Comparison of ENCODE assay signal across 8 cellular contexts in the genomic region with DNA sequence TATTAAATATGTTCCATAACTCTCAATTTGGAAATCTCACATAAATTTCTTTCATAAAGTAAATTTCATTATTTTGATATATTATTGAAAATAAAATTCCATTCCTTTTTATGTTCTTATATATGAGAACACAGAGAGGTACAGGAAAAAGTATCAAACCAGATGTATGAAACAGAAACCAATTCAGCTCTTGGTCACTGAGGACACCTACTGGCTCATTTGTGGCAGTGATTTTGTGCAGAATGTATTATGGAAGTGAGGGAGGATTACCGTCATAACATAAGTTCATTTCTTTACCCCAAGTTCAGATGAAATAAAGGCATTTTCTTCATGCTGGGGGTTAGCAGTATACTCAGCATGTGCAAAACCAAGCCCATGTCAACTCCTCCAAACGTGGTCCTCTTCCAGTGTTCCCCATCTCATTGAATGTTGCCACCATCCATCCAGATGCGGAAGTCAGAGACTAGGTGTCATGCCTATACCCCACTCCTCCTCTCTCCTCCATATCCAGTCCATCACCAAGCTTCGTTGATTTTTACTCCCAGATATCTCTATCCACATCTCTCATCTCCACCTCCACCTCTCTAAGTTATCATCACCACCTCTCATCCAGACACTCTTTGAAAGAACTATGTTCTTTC. TPM values are rescaled to one million over a fixed set of nuclear protein-coding genes. Genes with fewer than 3 reads are reported as not detected.
DNase-seq lines count a peak whose midpoint lies in the region; ATAC-seq, FAIRE-seq and TF ChIP-seq lines count a peak whose summit lies in the region.

No MANE protein-coding gene starts in this region.

- H3K4me1 ChIP-seq in PC-9 (replicated peaks; ENCODE audit: insufficient read depth) (peaks cover 10% of the 10 kb centered on the region), colonic mucosa (no peaks in the 10 kb centered on the region), right lobe of liver (no peaks in the 10 kb centered on the region), vagina (no peaks in the 10 kb centered on the region)

- 28% methylated on average over 4 of the region's 4 CpGs for WGBS in right lobe of liver (ENCODE audit: insufficient coverage, low coverage, low lambda C conversion rate, missing lambda C conversion rate)

- POLR2A ChIA-PET in PC-9 (lab: Charles Lee; ENCODE audit: unreplicated experiment): no interaction called here

- H2AFZ ChIP-seq in PC-9: no peak overlapping the region

- H3K4me3 ChIP-seq in PC-9: no peak overlapping the region
- H3K4me3 ChIP-seq in colonic mucosa: no peak overlapping the region
- H3K4me3 ChIP-seq in right lobe of liver: no peak overlapping the region
- H3K4me3 ChIP-seq in vagina: no peak overlapping the region

- CTCF ChIA-PET in PC-9 (lab: Charles Lee): interaction anchor here (0.5 to 1.3 kb wide), 4 partner anchors 14 to 59 kb away, joined by 3 to 7 read pairs (median 4); no protein-coding TSS in a partner anchor

- peaks cover 8% of the 10 kb centered on the region; the same call in 1 of the 2 replicates for H3F3A ChIP-seq in PC-9 (ENCODE audit: insufficient read depth, low read depth)

- peak; percentile 75 for FAIRE-seq in GM18507 (lab: Jason Lieb, UNC)

- H4K20me1 ChIP-seq in PC-9 (ENCODE audit: insufficient read depth): no peaks in the 10 kb centered on the region

- BruUV-seq in PC-9 (replicated peaks; lab: Mats Ljungman, UMichigan): no TSS peak

- ATAC-seq in right lobe of liver: peak; percentile 80 to 94 (median 82)

- H3K9ac ChIP-seq in colonic mucosa (ENCODE audit: low read depth in 2 of 2, low read length in 2 of 2): no peak overlapping the region

- H3K27ac ChIP-seq in PC-9: peak overlapping the region; percentile 65
- no peak overlapping the region for H3K27ac ChIP-seq in colonic mucosa
- H3K27ac ChIP-seq in right lobe of liver: no peak overlapping the region
- H3K27ac ChIP-seq in vagina: no peak overlapping the region

- peaks cover 15% of the 10 kb centered on the region for H3K9me3 ChIP-seq in PC-9 (ENCODE audit: insufficient read depth, low read depth)
- H3K9me3 ChIP-seq in colonic mucosa: no peaks in the 10 kb centered on the region
- H3K9me3 ChIP-seq in right lobe of liver: no peaks in the 10 kb centered on the region
- H3K9me3 ChIP-seq in vagina: peaks cover 4% of the 10 kb centered on the region

- TF ChIP-seq POLR2A in right lobe of liver (IDR thresholded peaks at IDR 0.05) (no peak), vagina (IDR thresholded peaks at IDR 0.05) (no peak)

- no peak overlapping the region for H3K4me2 ChIP-seq in PC-9

- intact Hi-C loops in PC-9 (cut with micrococcal nuclease; ENCODE audit: unreplicated experiment) (loop anchor here (2.0 kb wide), 2 partner anchors 42 to 50 kb away; a partner anchor contains a TSS), colonic mucosa (cut with DNase I) (no loop called here), right lobe of liver (cut with DNase I) (no loop called here), vagina (cut with DNase I) (no loop called here)

- H3K27me3 ChIP-seq in PC-9 (ENCODE audit: insufficient read depth, low read depth) (no peaks in the 10 kb centered on the region), colonic mucosa (no peaks in the 10 kb centered on the region), right lobe of liver (no peaks in the 10 kb centered on the region), vagina (no peaks in the 10 kb centered on the region)

- H3K9me2 ChIP-seq in PC-9 (ENCODE audit: insufficient read depth): no peaks in the 10 kb centered on the region; the same call in 1 of the 2 replicates

- DNase-seq in CD1c-positive myeloid dendritic cell (ENCODE audit: extremely low spot score): peak; percentile 36
- DNase-seq in GM18507 (ENCODE audit: extremely low spot score, insufficient read length, low read depth): peak; percentile 18
- peak; percentile 89 for DNase-seq in HT-29 (ENCODE audit: low spot score)
- peak; percentile 31 to 58 for DNase-seq in PC-9
- peak; percentile 40 for DNase-seq in colonic mucosa
- no peak for DNase-seq in right lobe of liver
- no peak for DNase-seq in vagina (ENCODE audit: extremely low spot score in 2 of 2)
- DNase-seq in NCI-H1930 (lab: John Stamatoyannopoulos, UW): no peak

- H3K79me2 ChIP-seq in PC-9 (ENCODE audit: low read depth): no peaks in the 10 kb centered on the region

- TF ChIP-seq CTCF in PC-9 (conservative IDR thresholded peaks at IDR 0.05) (peak; percentile 88), colonic mucosa (IDR thresholded peaks at IDR 0.05) (peak; percentile 63), right lobe of liver (IDR thresholded peaks at IDR 0.05) (peak; percentile 70 to 78 (median 74)), vagina (IDR thresholded peaks at IDR 0.05) (peak; percentile 55 to 68 (median 65))

- no peaks in the 10 kb centered on the region for H3K36me3 ChIP-seq in PC-9 (ENCODE audit: low read depth)
- no peaks in the 10 kb centered on the region for H3K36me3 ChIP-seq in colonic mucosa
- H3K36me3 ChIP-seq in right lobe of liver: no peaks in the 10 kb centered on the region
- no peaks in the 10 kb centered on the region for H3K36me3 ChIP-seq in vagina

RNA-seq across cellular contexts. Expression of a gene that starts 41.7 kb away (rescaled TPM):
- 82.0 and 83.0 TPM in 2 replicates for total RNA-seq in HT-29 (2014; rRNA removed; shearing (Covaris generic))
- 28.1 and 32.4 TPM in 2 replicates for total RNA-seq in PC-9 (2021)
- 100 to 1,000 TPM; 213 to 567 TPM for total RNA-seq in colonic mucosa
- 1 to 10 TPM; 1.1 to 3.1 (median 2.2) TPM for total RNA-seq in right lobe of liver
- total RNA-seq in vagina: 56.7 TPM

RNA-seq across cellular contexts. Expression of a gene that starts 47.5 kb away (rescaled TPM):
- total RNA-seq in HT-29 (2014; rRNA removed; shearing (Covaris generic)): 0.92 and 2.0 TPM in 2 replicates
- total RNA-seq in PC-9 (2021) (12.2 and 13.7 TPM in 2 replicates), colonic mucosa (under 1 TPM; 0.40 to 0.42 TPM), right lobe of liver (1 to 10 TPM in 2 of 6 experiments, under 1 TPM in 4; 0.06 to 1.9 (median 0.65) TPM), vagina (4.9 TPM)

RNA-seq across cellular contexts. Expression of a gene that starts 55.1 kb away (rescaled TPM):
- total RNA-seq in HT-29 (2014; rRNA removed; shearing (Covaris generic)): 106 and 130 TPM in 2 replicates
- total RNA-seq in PC-9 (2021) (36.4 and 53.8 TPM in 2 replicates), colonic mucosa (100 to 1,000 TPM in 1 of 2 donors, 10 to 100 TPM in 1; 46.4 to 110 TPM), right lobe of liver (10 to 100 TPM; 25.4 to 64.0 (median 38.0) TPM), vagina (131 TPM)

Comparison
In these comparisons a context has a peak if more than half of its experiments do, and no peak if none do; other contexts are left out.
1. DNase-seq: peak in CD1c-positive myeloid dendritic cell (single experiment), GM18507 (single experiment), HT-29 (single experiment), PC-9 (2 of 2) and colonic mucosa (single experiment); none in right lobe of liver (0 of 3), vagina (0 of 2) and NCI-H1930 (0 of 2).
2. Peak in every context shown above with its lines, with median percentiles within 50 percentile points of each other: CTCF ChIP-seq.